ENCODE assay signal across 21 cellular contexts in genomic region chr4:93780080-93780479, GRCh38. TPM values are rescaled to one million over a fixed set of nuclear protein-coding genes. Genes with fewer than 3 reads are reported as not detected.
"Had no signal": no experiment of that assay in that cellular context is flagged by ENCODE, and none has a peak within 500 bp of the region (broad histone marks: within the 10 kb centered on the region; RNA-seq: fewer than 3 reads in every experiment).

No MANE protein-coding gene starts in this region.

- DNase-seq: IMR-90, Karpas-422, KG1, MG63, NCI-H1092, NCI-H1105 treated with DMSO at 0.1 percent for 48 hours, NCI-H1417 treated with DMSO at 0.1 percent for 48 hours, NCI-H146, NCI-H1694 treated with DMSO at 0.1 percent for 48 hours, NCI-H1930, NCI-H2081, NCI-H2107, NCI-H2227 treated with DMSO at 0.1 percent for 48 hours, NCI-H510A, NCI-H524 treated with DMSO at 0.1 percent for 48 hours, NCI-H774, Right ventricle myocardium superior, RPMI8226, SIG-M5 had no signal

- H3K4me3 ChIP-seq: MG63, SJSA1, SK-N-MC had no signal

RNA-seq across cellular contexts. Expression of gene ATOH1, which starts 48.5 kb away (rescaled TPM):
- total RNA-seq: IMR-90, Right ventricle myocardium superior, SJSA1 had no signal
